16 cellular contexts compared by ENCODE assay signal in the genomic region with DNA sequence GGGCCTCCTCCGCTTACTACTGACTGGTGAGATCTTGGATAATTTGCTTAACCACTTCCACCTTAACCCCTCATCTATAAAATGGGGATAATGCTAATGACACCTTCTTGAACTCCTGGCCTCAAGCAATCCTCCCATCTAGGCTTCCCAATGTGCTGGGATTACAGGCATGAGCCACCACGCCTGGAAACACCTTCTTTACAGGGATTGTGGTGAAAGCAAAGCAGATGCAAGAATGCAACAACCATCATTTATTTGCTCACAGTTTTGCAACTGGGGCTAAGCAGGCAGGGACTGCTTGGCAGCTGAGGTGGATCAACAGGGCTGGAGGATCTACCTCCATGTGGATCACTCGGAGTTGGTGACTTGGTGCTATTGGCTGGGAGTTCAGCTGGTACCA.
DNase-seq lines count a peak whose midpoint lies in the region; ATAC-seq and TF ChIP-seq lines count a peak whose summit lies in the region.
"Had no signal": no experiment of that assay in that cellular context is flagged by ENCODE, and none has a peak within 500 bp of the region (broad histone marks: within the 10 kb centered on the region; RNA-seq: fewer than 3 reads in every experiment).

No MANE protein-coding gene starts in this region.

- H3K9me3 ChIP-seq in H9 (ENCODE audit: control insufficient read depth, low read depth, low read length) (no peaks in the 10 kb centered on the region), left lung (no peaks in the 10 kb centered on the region), stomach (no peaks in the 10 kb centered on the region)
- H3K9me3 ChIP-seq in CD8-positive, alpha-beta memory T cell (ENCODE audit: low read length) = no peaks in the 10 kb centered on the region
- H3K9me3 ChIP-seq: BLaER1 had no signal

- no peak overlapping the region for H3K18ac ChIP-seq in H9 (ENCODE audit: insufficient read length, low read depth, low read length)

- peaks cover 35 to 44% of the 10 kb centered on the region in 2 experiments for H3K4me1 Mint-ChIP-seq in H9
- H3K4me1 Mint-ChIP-seq in CD8-positive, alpha-beta memory T cell = no peaks in the 10 kb centered on the region

- H4K91ac ChIP-seq in H9 (ENCODE audit: insufficient read length, low read depth, low read length) = no peak overlapping the region

- H3K4me3 Mint-ChIP-seq in H9 = no peak overlapping the region
- H3K4me3 Mint-ChIP-seq in CD8-positive, alpha-beta memory T cell = no peak overlapping the region
- H3K4me3 Mint-ChIP-seq: activated T-helper 1 cell treated with anti-CD3 and anti-CD28 coated beads, Interleukin-12 subunit alpha, Interleukin-12 subunit beta, Interleukin-2, Interleukin-4 antibody, amounts not matched to agents 30 ng/mL and 10 ng/mL and 1 ng/mL, durations not matched to agents 14 hours and 24 hours and 36 hours had no signal

- no peak overlapping the region for H2BK5ac ChIP-seq in H9 (ENCODE audit: insufficient read length, low read length)

- H3K9me3 Mint-ChIP-seq in H9 = no peaks in the 10 kb centered on the region
- H3K9me3 Mint-ChIP-seq in CD8-positive, alpha-beta memory T cell = no peaks in the 10 kb centered on the region
- H3K9me3 Mint-ChIP-seq: activated T-helper 1 cell treated with anti-CD3 and anti-CD28 coated beads, Interleukin-12 subunit alpha, Interleukin-12 subunit beta, Interleukin-2, Interleukin-4 antibody, amounts not matched to agents 30 ng/mL and 10 ng/mL and 1 ng/mL, durations not matched to agents 14 hours and 24 hours and 36 hours had no signal

- H2BK12ac ChIP-seq in H9 (ENCODE audit: insufficient read length, low read depth, low read length) = no peak overlapping the region

- H2AFZ ChIP-seq in H9 (ENCODE audit: low read length) = no peak overlapping the region

- no peak overlapping the region for H2BK120ac ChIP-seq in H9 (ENCODE audit: low read depth, low read length, poor library complexity, severe bottlenecking)

- in situ Hi-C loops in GM13976 (cut with MboI; ENCODE audit: low sequenced_read_pairs, unreplicated experiment) = loop anchor here (5.0 kb wide), 1 partner anchor 274 kb away; no protein-coding TSS in a partner anchor

- no CpG with 5 or more reads among the region's 3 CpGs for WGBS in H9 (ENCODE audit: extremely low coverage, insufficient read length, low lambda C conversion rate)
- WGBS in stomach, 5 donors = 85 to 90% (median 85%) methylated on average over 3 of the region's 3 CpGs

- TF ChIP-seq CTCF in H9 (conservative IDR thresholded peaks at IDR 0.05) (no peak), left lung (IDR thresholded peaks at IDR 0.05) (no peak), stomach (IDR thresholded peaks at IDR 0.05) (no peak), GM13976 (IDR thresholded peaks at IDR 0.05; ENCODE audit: borderline replicate concordance, control extremely low read depth, extremely low read depth, insufficient read depth, missing control alignments) (no peak)

- TF ChIP-seq EP300 in stomach (IDR thresholded peaks at IDR 0.05) = no peak

- ATAC-seq in left lung (no peak), GM21515 (IDR thresholded peaks at IDR 0.05; ENCODE audit: unreplicated experiment) (no peak)

- H3K27ac ChIP-seq in H9 (ENCODE audit: insufficient read length, low read depth, low read length) (no peak overlapping the region), left lung (peak overlapping the region; percentile 64 to 78), stomach (peak overlapping the region; percentile 12 to 88 (median 65))
- no peak overlapping the region for H3K27ac ChIP-seq in CD8-positive, alpha-beta memory T cell (ENCODE audit: low read depth, low read length)
- H3K27ac ChIP-seq: BLaER1 had no signal

- H3K23ac ChIP-seq in H9 (ENCODE audit: insufficient read length, low read depth, low read length) = no peak overlapping the region

- no peak overlapping the region for H2AK5ac ChIP-seq in H9 (ENCODE audit: insufficient read length, low read length)

- CTCF ChIA-PET in CD8-positive, alpha-beta memory T cell (lab: Charles Lee) = interaction anchor here (0.8 kb wide), 1 partner anchor 8 kb away, joined by 3 read pairs; no protein-coding TSS in a partner anchor

- no peaks in the 10 kb centered on the region for H3K79me1 ChIP-seq in H9 (ENCODE audit: insufficient read depth, low read depth, low read length, poor library complexity, severe bottlenecking)

- H3K4ac ChIP-seq in H9 (ENCODE audit: low read depth, low read length) = no peak overlapping the region

- POLR2A ChIA-PET in CD8-positive, alpha-beta memory T cell (lab: Charles Lee) = no interaction called here

- no peak overlapping the region for H3K9ac ChIP-seq in H9 (ENCODE audit: extremely low read depth, insufficient read length, low read length)
- H3K9ac ChIP-seq: BLaER1 had no signal

- no peaks in the 10 kb centered on the region for H4K20me1 ChIP-seq in H9 (ENCODE audit: control insufficient read depth, insufficient read depth, insufficient read length)
- H4K20me1 ChIP-seq: BLaER1 had no signal

- H3K36me3 ChIP-seq in left lung = no peaks in the 10 kb centered on the region
- H3K36me3 ChIP-seq in stomach = no peaks in the 10 kb centered on the region
- H3K36me3 ChIP-seq in CD8-positive, alpha-beta memory T cell (ENCODE audit: insufficient read depth, low read length) = no peaks in the 10 kb centered on the region
- H3K36me3 ChIP-seq: BLaER1 had no signal

- H3K4me2 ChIP-seq in H9 (ENCODE audit: insufficient read depth, insufficient read length, low read length) = no peak overlapping the region
- H3K4me2 ChIP-seq: BLaER1 had no signal

- no peak for TF ChIP-seq POLR2A in stomach (IDR thresholded peaks at IDR 0.05)

- no peak overlapping the region for H3K56ac ChIP-seq in H9 (ENCODE audit: insufficient read length, low read depth, low read length)

- no peak overlapping the region for H3K14ac ChIP-seq in H9 (ENCODE audit: insufficient read depth, low read length)

- H2BK20ac ChIP-seq in H9 (ENCODE audit: low read depth, low read length, poor library complexity, severe bottlenecking) = no peak overlapping the region

- H3K27me3 ChIP-seq in H9 (ENCODE audit: insufficient read depth, low read length) (no peaks in the 10 kb centered on the region), left lung (no peaks in the 10 kb centered on the region), stomach (no peaks in the 10 kb centered on the region)
- H3K27me3 ChIP-seq in CD8-positive, alpha-beta memory T cell (ENCODE audit: insufficient read depth, low read length, poor library complexity, severe bottlenecking) = no peaks in the 10 kb centered on the region
- H3K27me3 ChIP-seq: BLaER1 had no signal

- no peak overlapping the region for H2BK15ac ChIP-seq in H9 (ENCODE audit: low read depth, low read length)

- no peak overlapping the region for H4K5ac ChIP-seq in H9 (ENCODE audit: insufficient read length, low read depth, low read length)

- H3K4me3 ChIP-seq in left lung (no peak overlapping the region), stomach (no peak overlapping the region)
- H3K4me3 ChIP-seq in CD8-positive, alpha-beta memory T cell (ENCODE audit: low read length) = no peak overlapping the region
- H3K4me3 ChIP-seq: BLaER1 had no signal

- H3K4me1 ChIP-seq in H9 (ENCODE audit: insufficient read depth, low read length) = peaks cover 15% of the 10 kb centered on the region
- H3K4me1 ChIP-seq in left lung = peaks cover 10 to 19% of the 10 kb centered on the region in 2 donors
- H3K4me1 ChIP-seq in stomach = peaks cover 18 to 51% (median 39%) of the 10 kb centered on the region in 4 donors
- no peaks in the 10 kb centered on the region for H3K4me1 ChIP-seq in CD8-positive, alpha-beta memory T cell (ENCODE audit: insufficient read depth, low read length)

- no peak overlapping the region for H3T11ph ChIP-seq in H9 (ENCODE audit: low read length)

- no peaks in the 10 kb centered on the region for H3K23me2 ChIP-seq in H9 (ENCODE audit: insufficient read length, low read depth, low read length, poor library complexity, severe bottlenecking)

- no peak overlapping the region for H4K8ac ChIP-seq in H9 (replicated peaks; ENCODE audit: insufficient read length, low read depth, low read length)

- intact Hi-C loops in left lung (cut with DNase I) (no loop called here), stomach (cut with DNase I; ENCODE audit: low total_unique reads) (no loop called here)

- H3K79me2 ChIP-seq in H9 (ENCODE audit: insufficient read depth, low read length) = no peaks in the 10 kb centered on the region

- no peaks in the 10 kb centered on the region; a peak in 1 of 7 replicates for H3K36me3 Mint-ChIP-seq in H9 (ENCODE audit: insufficient read depth in 1 of 3, low read depth in 3 of 3)
- H3K36me3 Mint-ChIP-seq in CD8-positive, alpha-beta memory T cell = no peaks in the 10 kb centered on the region

- DNase-seq in H9 = no peak
- peak; percentile 34 for DNase-seq in astrocyte of the hippocampus (ENCODE audit: low read depth, low spot score)
- no peak for DNase-seq in left lung
- DNase-seq in stomach = no peak
- no peak for DNase-seq in stimulated activated CD8-positive, alpha-beta memory T cell treated with anti-CD3 and anti-CD28 coated beads, Interleukin-4, amount 100 ng/mL, for 48 hours
- DNase-seq in GM13976 (ENCODE audit: low spot score) = no peak
- DNase-seq in CD8-positive, alpha-beta memory T cell = no peak
- DNase-seq: activated CD4-positive, alpha-beta T cell treated with anti-CD3 and anti-CD28 coated beads, Interleukin-2, amount 50 U/mL, for 1 hour; effector memory CD4-positive, alpha-beta T cell; KG1; NCI-H2029 treated with DMSO at 0.1 percent for 48 hours; NCI-H526 treated with DMSO at 0.1 percent for 48 hours; T-helper 9 cell had no signal

- no peaks in the 10 kb centered on the region; the same call in 1 of the 2 replicates for H3K27me3 Mint-ChIP-seq in H9 (ENCODE audit: low read depth)
- H3K27me3 Mint-ChIP-seq in CD8-positive, alpha-beta memory T cell = peaks cover 7 to 8% of the 10 kb centered on the region in 2 donors

- H3K27ac Mint-ChIP-seq in H9 = peak overlapping the region in 2 of 3 experiments; percentile 49 to 84; a peak in 3 of 7 replicates
- H3K27ac Mint-ChIP-seq in CD8-positive, alpha-beta memory T cell = no peak overlapping the region
- H3K27ac Mint-ChIP-seq: activated T-helper 1 cell treated with anti-CD3 and anti-CD28 coated beads, Interleukin-12 subunit alpha, Interleukin-12 subunit beta, Interleukin-2, Interleukin-4 antibody, amounts not matched to agents 30 ng/mL and 10 ng/mL and 1 ng/mL, durations not matched to agents 14 hours and 24 hours and 36 hours had no signal

Comparison
In these comparisons a context has a peak if more than half of its experiments do, and no peak if none do; other contexts are left out.
1. H3K27ac ChIP-seq: peak in left lung (2 of 2) and stomach (5 of 5); none in H9 (single experiment) and CD8-positive, alpha-beta memory T cell (single experiment).
2. H3K27ac Mint-ChIP-seq: peak in H9 (2 of 3); none in CD8-positive, alpha-beta memory T cell (0 of 8).